Comparison of ENCODE assay signal across 8 cellular contexts in genomic region chr1:38991638-38992449, GRCh38. TPM values are rescaled to one million over a fixed set of nuclear protein-coding genes. Genes with fewer than 3 reads are reported as not detected.
A peak's percentile ranks its signal among the peaks of the same experiment; 100 is the strongest.
DNase-seq lines count a peak whose midpoint lies in the region; ATAC-seq and TF ChIP-seq lines count a peak whose summit lies in the region.

No MANE protein-coding gene starts in this region.

- H3K9me3 ChIP-seq in esophagus (ENCODE audit: control insufficient read depth in 2 of 2, insufficient read depth in 1 of 2, low read depth in 1 of 2, low read length in 1 of 2) (no peaks in the 10 kb centered on the region), mucosa of rectum (ENCODE audit: control insufficient read depth in 2 of 2, low read length in 2 of 2) (no peaks in the 10 kb centered on the region), testis (no peaks in the 10 kb centered on the region)

- no peak for ATAC-seq in GM18873 (IDR thresholded peaks at IDR 0.05; ENCODE audit: low FRiP score, unreplicated experiment)

- H3K4me3 ChIP-seq in WI38 (ENCODE audit: low read depth, low read length) = peak overlapping the region; percentile 91
- peak overlapping the region; percentile 92 to 94 for H3K4me3 ChIP-seq in esophagus (ENCODE audit: low read depth in 1 of 2, low read length in 2 of 2)
- peak overlapping the region; percentile 83 to 90 for H3K4me3 ChIP-seq in mucosa of rectum (ENCODE audit: low read length in 2 of 2)
- peak overlapping the region; percentile 98 to 100 for H3K4me3 ChIP-seq in testis

- no peaks in the 10 kb centered on the region for H3K27me3 ChIP-seq in esophagus (ENCODE audit: control insufficient read depth in 1 of 2, insufficient read depth in 2 of 2, low read length in 2 of 2)
- H3K27me3 ChIP-seq in mucosa of rectum (ENCODE audit: control insufficient read depth in 2 of 2, insufficient read depth in 2 of 2, low read length in 2 of 2) = no peaks in the 10 kb centered on the region
- no peaks in the 10 kb centered on the region for H3K27me3 ChIP-seq in testis

- no peaks in the 10 kb centered on the region for H3K4me1 ChIP-seq in esophagus (ENCODE audit: control insufficient read depth in 2 of 2, insufficient read depth in 2 of 2, low read length in 1 of 2)
- peaks cover 10 to 15% of the 10 kb centered on the region in 2 donors for H3K4me1 ChIP-seq in mucosa of rectum (ENCODE audit: control insufficient read depth in 2 of 2, insufficient read depth in 2 of 2, low read length in 2 of 2)
- peaks cover 24% of the 10 kb centered on the region for H3K4me1 ChIP-seq in testis

- intact Hi-C loops in testis (cut with DNase I; ENCODE audit: low total_unique reads) = no loop called here

- peak overlapping the region; percentile 56 to 94 for H3K9ac ChIP-seq in mucosa of rectum (ENCODE audit: low read depth in 1 of 2, low read length in 2 of 2)

- DNase-seq in DMS153 treated with DMSO at 0.1 percent for 48 hours (lab: John Stamatoyannopoulos, UW; ENCODE audit: unreplicated experiment) (peak; percentile 30), DMS153 (lab: John Stamatoyannopoulos, UW) (no peak), HuH-7.5 (ENCODE audit: low spot score) (peak; percentile 35), testis (peak; percentile 43)

- peak overlapping the region; percentile 82 to 95 for H3K27ac ChIP-seq in esophagus (ENCODE audit: low read depth in 2 of 2, low read length in 1 of 2)
- H3K27ac ChIP-seq in mucosa of rectum (ENCODE audit: low read depth in 2 of 2, low read length in 2 of 2) = peak overlapping the region; percentile 89 to 90
- H3K27ac ChIP-seq in testis = peak overlapping the region; percentile 88 to 94

- TF ChIP-seq POLR2A in testis (IDR thresholded peaks at IDR 0.05) = no peak

- no peak for TF ChIP-seq CTCF in WI38 (IDR thresholded peaks at IDR 0.05; ENCODE audit: low read depth, low read length)
- TF ChIP-seq CTCF in testis (IDR thresholded peaks at IDR 0.05) = no peak

- H3K36me3 ChIP-seq in esophagus (ENCODE audit: control insufficient read depth in 2 of 2, insufficient read depth in 2 of 2, low read length in 1 of 2) = no peaks in the 10 kb centered on the region
- H3K36me3 ChIP-seq in mucosa of rectum (ENCODE audit: control insufficient read depth in 2 of 2, insufficient read depth in 2 of 2, low read length in 2 of 2) = peaks cover 0 to 4% of the 10 kb centered on the region in 2 donors
- H3K36me3 ChIP-seq in testis (ENCODE audit: low read depth, missing control alignments) = no peaks in the 10 kb centered on the region

- WGBS in esophagus, 2 donors = 0% methylated on average over 32 of the region's 32 CpGs
- WGBS in testis, 2 donors = 0 to 1% methylated on average over 22 to 32 of the region's 32 CpGs

RNA-seq across cellular contexts. Expression of gene AKIRIN1, which starts 0.8 kb away (rescaled TPM):
- 10 to 100 TPM; 11.7 to 18.2 TPM for polyA plus RNA-seq in esophagus
- 100 to 1,000 TPM; 134 to 169 TPM for total RNA-seq in testis
- polyA plus RNA-seq in testis (ENCODE audit: insufficient read depth, low read depth, low replicate concordance) = 138 TPM

RNA-seq across cellular contexts. Expression of gene NDUFS5, which starts 34.3 kb away (rescaled TPM):
- polyA plus RNA-seq in esophagus = 100 to 1,000 TPM; 545 to 814 TPM
- total RNA-seq in testis = 100 to 1,000 TPM; 211 to 354 TPM
- 298 TPM for polyA plus RNA-seq in testis (ENCODE audit: insufficient read depth, low read depth, low replicate concordance)

RNA-seq across cellular contexts. Expression of gene RHBDL2, which starts 50.2 kb away (rescaled TPM):
- polyA plus RNA-seq in esophagus (10 to 100 TPM; 24.3 to 25.1 TPM), testis (ENCODE audit: insufficient read depth, low read depth, low replicate concordance) (16.5 TPM)
- total RNA-seq in testis = 10 to 100 TPM; 10.8 to 15.1 TPM
